Comparison of ENCODE assay signal across 2 cellular contexts in the genomic region with DNA sequence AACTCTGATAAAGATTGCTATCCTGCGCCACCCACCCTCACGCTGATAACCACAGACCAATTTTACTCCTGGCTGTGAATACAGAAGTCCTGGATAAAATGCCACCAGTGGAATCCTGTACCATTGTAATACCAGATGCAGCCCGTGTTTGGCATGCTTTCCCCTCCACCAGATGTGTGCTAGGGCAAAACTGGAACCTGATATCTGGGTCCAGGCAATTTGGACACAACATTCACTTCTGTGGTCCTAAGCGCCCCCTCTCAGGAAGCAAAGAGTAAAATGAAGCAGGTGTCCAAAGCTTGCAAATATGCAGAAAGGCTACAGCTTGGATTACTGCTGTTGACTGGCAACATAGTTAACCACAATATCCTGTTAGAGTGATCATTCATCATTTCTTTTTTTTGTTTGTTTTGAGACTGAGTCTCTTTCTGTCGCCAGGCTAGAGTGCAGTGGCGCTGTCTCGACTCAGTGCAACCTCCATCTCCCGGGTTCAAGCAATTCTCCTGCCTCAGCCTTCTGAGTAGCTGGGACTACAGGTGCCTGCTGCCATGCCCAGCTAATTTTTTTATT.
TF ChIP-seq lines count a peak whose summit lies in the region.

No MANE protein-coding gene starts in this region.

TF ChIP-seq in GM12891, 5 proteins besides CTCF, POLR2A, EP300 and RAD21:
- TF ChIP-seq TAF1 (IDR thresholded peaks at IDR 0.05; ENCODE audit: low read depth, low read length) (no peak), POLR2AphosphoS5 (IDR thresholded peaks at IDR 0.05; ENCODE audit: low read depth, low read length) (no peak), PAX5 (IDR thresholded peaks at IDR 0.05; ENCODE audit: insufficient read depth, low read length, severe bottlenecking) (no peak), POU2F2 (IDR thresholded peaks at IDR 0.05; ENCODE audit: low read depth, low read length) (no peak), SPI1 (IDR thresholded peaks at IDR 0.05; ENCODE audit: low read depth, low read length) (no peak)

TF ChIP-seq in HepG2, 621 proteins besides CTCF, POLR2A, EP300 and RAD21:
- TF ChIP-seq KDM4B (CRISPR knock-in tag; IDR thresholded peaks at IDR 0.05): no peak
- TF ChIP-seq ZNF629 (CRISPR knock-in tag; conservative IDR thresholded peaks at IDR 0.05): no peak
- TF ChIP-seq YEATS2 (CRISPR knock-in tag; IDR thresholded peaks at IDR 0.05; ENCODE audit: borderline replicate concordance): no peak
- no peak for TF ChIP-seq ZNF326 (CRISPR knock-in tag; IDR thresholded peaks at IDR 0.05; ENCODE audit: borderline replicate concordance)
- TF ChIP-seq MZF1 (CRISPR knock-in tag; IDR thresholded peaks at IDR 0.05; ENCODE audit: borderline replicate concordance): no peak
- TF ChIP-seq ZNF816 (CRISPR knock-in tag; IDR thresholded peaks at IDR 0.05; ENCODE audit: borderline replicate concordance): no peak
- TF ChIP-seq BRD4 (CRISPR knock-in tag; IDR thresholded peaks at IDR 0.05): no peak
